In the genomic region with DNA sequence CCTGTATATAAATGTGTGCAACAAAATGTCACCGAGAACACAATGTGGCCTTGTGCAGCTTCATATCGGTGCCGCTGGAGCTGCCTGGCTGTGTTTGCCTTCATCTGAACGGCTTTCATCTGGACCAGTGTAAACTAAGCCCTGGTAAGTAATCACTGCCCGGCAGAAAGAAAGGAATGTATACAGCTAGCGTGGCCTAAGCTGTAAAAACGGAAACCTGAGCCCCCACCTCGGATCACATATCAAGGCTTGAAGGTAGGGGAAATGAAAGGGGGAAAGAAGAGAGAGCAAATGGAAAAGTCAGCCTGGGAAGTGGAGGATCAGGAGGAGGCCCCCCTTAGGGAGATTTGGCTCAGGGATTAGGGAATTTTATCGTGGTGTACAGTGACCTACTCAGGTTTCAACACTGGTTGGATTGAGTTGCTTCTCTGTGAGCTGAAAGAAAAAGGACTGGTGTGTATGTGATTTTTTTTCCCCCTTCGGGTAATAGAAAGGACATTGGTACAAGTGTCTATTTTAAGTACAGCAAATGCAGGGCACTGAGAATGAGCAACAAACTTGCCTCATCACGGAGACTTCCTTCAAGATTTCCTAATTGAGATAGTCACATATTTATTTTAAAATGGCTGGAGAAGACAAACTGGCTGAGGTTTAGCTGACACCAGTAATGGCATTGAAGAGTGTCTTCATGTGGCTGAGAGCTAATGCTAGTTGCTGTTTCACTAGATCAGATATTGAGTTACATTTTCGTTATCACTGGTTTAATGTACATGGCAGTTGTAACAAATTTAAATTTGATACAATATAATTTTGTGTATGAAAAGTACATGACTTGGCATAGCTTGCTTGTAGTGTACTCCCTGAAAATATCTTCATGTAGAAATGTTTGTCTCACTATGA, we compare ENCODE assay signal across 9 cellular contexts. TPM values are rescaled to one million over a fixed set of nuclear protein-coding genes. Genes with fewer than 3 reads are reported as not detected.
A peak's percentile ranks its signal among the peaks of the same experiment; 100 is the strongest.
DNase-seq lines count a peak whose midpoint lies in the region; ATAC-seq and TF ChIP-seq lines count a peak whose summit lies in the region.
"Had no signal": no experiment of that assay in that cellular context is flagged by ENCODE, and none has a peak within 500 bp of the region (broad histone marks: within the 10 kb centered on the region; RNA-seq: fewer than 3 reads in every experiment).

No MANE protein-coding gene starts in this region.

- no peaks in the 10 kb centered on the region for H4K20me1 ChIP-seq in PC-9 (ENCODE audit: insufficient read depth)

- peak overlapping the region; percentile 2; the same call in 1 of the 2 replicates for H2AFZ ChIP-seq in PC-9

- TF ChIP-seq POLR2A in gastroesophageal sphincter (IDR thresholded peaks at IDR 0.05) (no peak), sigmoid colon (IDR thresholded peaks at IDR 0.05) (no peak)

- ATAC-seq in gastroesophageal sphincter (no peak), HG03342 (IDR thresholded peaks at IDR 0.05; ENCODE audit: unreplicated experiment) (no peak)

- H3K9me3 ChIP-seq in PC-9 (ENCODE audit: insufficient read depth, low read depth) (no peaks in the 10 kb centered on the region), gastroesophageal sphincter (no peaks in the 10 kb centered on the region), sigmoid colon (no peaks in the 10 kb centered on the region)
- H3K9me3 ChIP-seq: SJSA1 had no signal

- POLR2A ChIA-PET in PC-9 (lab: Charles Lee; ENCODE audit: unreplicated experiment) = no interaction called here

- no peak overlapping the region for H3K4me2 ChIP-seq in PC-9

- DNase-seq in HuH-7 (ENCODE audit: low spot score) (peak; percentile 82), PC-9 (no peak), sigmoid colon (no peak), RPMI8226 (no peak), HPDE6-E6E7 (ENCODE audit: extremely low spot score) (no peak), GM10266 (ENCODE audit: extremely low spot score) (no peak)

- no peak for TF ChIP-seq CTCF in PC-9 (conservative IDR thresholded peaks at IDR 0.05)
- no peak for TF ChIP-seq CTCF in gastroesophageal sphincter (IDR thresholded peaks at IDR 0.05)
- TF ChIP-seq CTCF in sigmoid colon (IDR thresholded peaks at IDR 0.05) = no peak
- no peak for TF ChIP-seq CTCF in GM10266 (IDR thresholded peaks at IDR 0.05; ENCODE audit: control insufficient read depth, insufficient read depth, low read depth, missing control alignments)

- no peaks in the 10 kb centered on the region for H3K79me2 ChIP-seq in PC-9 (ENCODE audit: low read depth)

- CTCF ChIA-PET in PC-9 (lab: Charles Lee) = no interaction called here

- peaks cover 18% of the 10 kb centered on the region for H3K27me3 ChIP-seq in PC-9 (ENCODE audit: insufficient read depth, low read depth)
- H3K27me3 ChIP-seq in gastroesophageal sphincter = no peaks in the 10 kb centered on the region
- H3K27me3 ChIP-seq in sigmoid colon = peaks cover 0 to 6% (median 0%) of the 10 kb centered on the region in 3 donors

- TF ChIP-seq EP300 in gastroesophageal sphincter (IDR thresholded peaks at IDR 0.05) (no peak), sigmoid colon (IDR thresholded peaks at IDR 0.05) (no peak)

- no peaks in the 10 kb centered on the region for H3F3A ChIP-seq in PC-9 (ENCODE audit: insufficient read depth, low read depth)

- H3K4me1 ChIP-seq in PC-9 (replicated peaks; ENCODE audit: insufficient read depth) = peaks cover 5% of the 10 kb centered on the region; the same call in 1 of the 2 replicates
- H3K4me1 ChIP-seq in gastroesophageal sphincter = peaks cover 16 to 83% (median 20%) of the 10 kb centered on the region in 3 donors
- peaks cover 0 to 68% (median 46%) of the 10 kb centered on the region in 4 donors for H3K4me1 ChIP-seq in sigmoid colon

- H3K36me3 ChIP-seq in PC-9 (ENCODE audit: low read depth) (no peaks in the 10 kb centered on the region), gastroesophageal sphincter (no peaks in the 10 kb centered on the region), sigmoid colon (no peaks in the 10 kb centered on the region)
- H3K36me3 ChIP-seq: SJSA1 had no signal

- H3K27ac ChIP-seq in PC-9 = no peak overlapping the region
- peak overlapping the region; percentile 45 to 93 (median 85) for H3K27ac ChIP-seq in gastroesophageal sphincter
- H3K27ac ChIP-seq in sigmoid colon = peak overlapping the region; percentile 88 to 95 (median 92)
- H3K27ac ChIP-seq: SJSA1 had no signal

- H3K4me3 ChIP-seq in PC-9 (no peak overlapping the region), gastroesophageal sphincter (peak overlapping the region; percentile 10 to 61), sigmoid colon (peak overlapping the region; percentile 77 to 86 (median 82))
- H3K4me3 ChIP-seq: SJSA1 had no signal

- WGBS in gastroesophageal sphincter (ENCODE audit: low coverage in 1 of 2), 2 donors = 13 to 20% methylated on average over 6 to 12 of the region's 12 CpGs
- WGBS in sigmoid colon, 2 donors = 63 to 66% methylated on average over 12 of the region's 12 CpGs

- BruUV-seq in PC-9 (replicated peaks; lab: Mats Ljungman, UMichigan) = no TSS peak

- intact Hi-C loops in PC-9 (cut with micrococcal nuclease; ENCODE audit: unreplicated experiment) = no loop called here
- intact Hi-C loops in sigmoid colon (cut with DNase I) = loop anchor here (5.0 to 10.0 kb wide), 4 partner anchors 134 to 1891 kb away; partner anchors contain the start of gene CD164

- no peaks in the 10 kb centered on the region for H3K9me2 ChIP-seq in PC-9 (ENCODE audit: insufficient read depth)

RNA-seq across cellular contexts. Expression of gene SOBP, which starts 3.5 kb away (rescaled TPM):
- total RNA-seq in PC-9 (2021) (0.22 TPM in 1 of 2 replicates, not detected in the other), gastroesophageal sphincter (10 to 100 TPM; 16.2 to 29.9 (median 19.2) TPM), sigmoid colon (10 to 100 TPM; 16.8 to 38.5 (median 22.8) TPM)
- 1 to 10 TPM; 1.2 to 2.4 (median 1.8) TPM for polyA plus RNA-seq in sigmoid colon

RNA-seq across cellular contexts. Expression of gene PDSS2, which starts 34.0 kb away (rescaled TPM):
- total RNA-seq in PC-9 (2021) = 17.2 and 17.8 TPM in 2 replicates
- total RNA-seq in gastroesophageal sphincter = 10 to 100 TPM in 1 of 4 donors, 1 to 10 TPM in 3; 6.5 to 12.2 (median 9.0) TPM
- total RNA-seq in sigmoid colon = 10 to 100 TPM in 1 of 4 donors, 1 to 10 TPM in 3; 9.4 to 11.1 (median 9.6) TPM
- 10 to 100 TPM; 13.8 to 18.5 (median 13.8) TPM for polyA plus RNA-seq in sigmoid colon

Comparison
In these comparisons a context has a peak if more than half of its experiments do, and no peak if none do; other contexts are left out.
1. RNA of gene SOBP, which starts 3.5 kb away (total RNA-seq): 16.8 to 38.5 TPM in sigmoid colon and 16.2 to 29.9 TPM in gastroesophageal sphincter; 0.22 TPM in PC-9; every median in the first group is over 10 times any median in the second.